8 cellular contexts compared by ENCODE assay signal in the genomic region with DNA sequence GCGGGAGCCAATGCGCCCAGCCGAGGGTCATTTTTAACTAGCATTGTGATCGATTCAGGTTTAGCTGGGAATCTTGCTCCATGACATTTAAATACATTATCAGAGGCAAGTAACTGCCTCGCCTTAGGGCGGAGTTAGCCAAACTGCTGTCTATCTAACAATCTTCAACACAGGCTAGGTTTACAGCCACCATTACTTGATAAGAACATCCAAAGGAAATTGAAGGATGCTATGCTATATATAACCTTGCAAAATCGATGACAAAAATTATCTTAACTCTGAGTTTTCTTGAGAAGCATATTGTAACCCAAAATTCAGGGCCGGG. TPM values are rescaled to one million over a fixed set of nuclear protein-coding genes. Genes with fewer than 3 reads are reported as not detected.
DNase-seq lines count a peak whose midpoint lies in the region; ATAC-seq and TF ChIP-seq lines count a peak whose summit lies in the region.

No MANE protein-coding gene starts in this region.

- peak; percentile 17 for DNase-seq in activated naive CD4-positive, alpha-beta T cell treated with anti-CD3 and anti-CD28 coated beads, Interleukin-2, amount 10 ng/mL, durations not matched to agents 7 days and 5 days
- no peak for DNase-seq in activated naive CD4-positive, alpha-beta T cell treated with Interleukin-2 at 50 U/mL for 16 hours
- DNase-seq in activated naive CD8-positive, alpha-beta T cell treated with anti-CD3 and anti-CD28 coated beads, Interleukin-2, amount 50 U/mL, for 24 hours: no peak
- DNase-seq in right lobe of liver (no peak), type B pancreatic cell (ENCODE audit: extremely low spot score, unreplicated experiment) (no peak), 8988T (no peak), foreskin melanocyte (no peak)

- H3K4me1 Mint-ChIP-seq in activated naive CD4-positive, alpha-beta T cell treated with anti-CD3 and anti-CD28 coated beads, Interleukin-2, amount 10 ng/mL, durations not matched to agents 7 days and 5 days: peaks cover 49% of the 10 kb centered on the region
- H3K4me1 Mint-ChIP-seq in activated naive CD8-positive, alpha-beta T cell treated with anti-CD3 and anti-CD28 coated beads, Interleukin-2, amount 50 U/mL, for 24 hours: peaks cover 47% of the 10 kb centered on the region
- peaks cover 8% of the 10 kb centered on the region for H3K4me1 Mint-ChIP-seq in type B pancreatic cell (ENCODE audit: unreplicated experiment)

- CTCF ChIA-PET in activated naive CD4-positive, alpha-beta T cell treated with anti-CD3 and anti-CD28 coated beads, Interleukin-2, amount 10 ng/mL, durations not matched to agents 7 days and 5 days (lab: Charles Lee): interaction anchor here (0.9 kb wide), 1 partner anchor 32 kb away, joined by 7 read pairs; no protein-coding TSS in a partner anchor

- H3K9me3 ChIP-seq in right lobe of liver: no peaks in the 10 kb centered on the region

- H3K4me3 ChIP-seq in right lobe of liver: peak overlapping the region; percentile 87 to 99 (median 97)

- intact Hi-C loops in right lobe of liver (cut with DNase I): loop anchor here in 1 of 2 donors (10.0 kb wide), 1 partner anchor 64 kb away; no protein-coding TSS in a partner anchor

- no peak overlapping the region for H3K27ac ChIP-seq in right lobe of liver

- no peaks in the 10 kb centered on the region for H3K9me3 Mint-ChIP-seq in activated naive CD4-positive, alpha-beta T cell treated with anti-CD3 and anti-CD28 coated beads, Interleukin-2, amount 10 ng/mL, durations not matched to agents 7 days and 5 days
- no peaks in the 10 kb centered on the region for H3K9me3 Mint-ChIP-seq in activated naive CD8-positive, alpha-beta T cell treated with anti-CD3 and anti-CD28 coated beads, Interleukin-2, amount 50 U/mL, for 24 hours
- no peaks in the 10 kb centered on the region for H3K9me3 Mint-ChIP-seq in type B pancreatic cell

- no peaks in the 10 kb centered on the region for H3K27me3 ChIP-seq in right lobe of liver

- H3K36me3 Mint-ChIP-seq in activated naive CD4-positive, alpha-beta T cell treated with anti-CD3 and anti-CD28 coated beads, Interleukin-2, amount 10 ng/mL, durations not matched to agents 7 days and 5 days: peaks cover 18% of the 10 kb centered on the region
- H3K36me3 Mint-ChIP-seq in activated naive CD8-positive, alpha-beta T cell treated with anti-CD3 and anti-CD28 coated beads, Interleukin-2, amount 50 U/mL, for 24 hours (ENCODE audit: low read depth): peaks cover 40% of the 10 kb centered on the region
- peaks cover 6% of the 10 kb centered on the region for H3K36me3 Mint-ChIP-seq in type B pancreatic cell

- H3K27me3 Mint-ChIP-seq in activated naive CD4-positive, alpha-beta T cell treated with anti-CD3 and anti-CD28 coated beads, Interleukin-2, amount 10 ng/mL, durations not matched to agents 7 days and 5 days: no peaks in the 10 kb centered on the region
- H3K27me3 Mint-ChIP-seq in activated naive CD8-positive, alpha-beta T cell treated with anti-CD3 and anti-CD28 coated beads, Interleukin-2, amount 50 U/mL, for 24 hours: no peaks in the 10 kb centered on the region
- H3K27me3 Mint-ChIP-seq in type B pancreatic cell: no peaks in the 10 kb centered on the region

- WGBS in right lobe of liver (ENCODE audit: insufficient coverage, low coverage, low lambda C conversion rate, missing lambda C conversion rate): 12% methylated on average over 7 of the region's 8 CpGs

- TF ChIP-seq CTCF in right lobe of liver (IDR thresholded peaks at IDR 0.05) (no peak), type B pancreatic cell (conservative IDR thresholded peaks at IDR 0.05) (no peak)

- no peak for ATAC-seq in activated naive CD8-positive, alpha-beta T cell treated with anti-CD3 and anti-CD28 coated beads, Interleukin-2, amount 50 U/mL, for 24 hours
- ATAC-seq in right lobe of liver (no peak), HG03342 (IDR thresholded peaks at IDR 0.05; ENCODE audit: unreplicated experiment) (no peak)

- H3K4me3 Mint-ChIP-seq in activated naive CD4-positive, alpha-beta T cell treated with anti-CD3 and anti-CD28 coated beads, Interleukin-2, amount 10 ng/mL, durations not matched to agents 7 days and 5 days: peak overlapping the region; percentile 100
- peak overlapping the region; percentile 96 for H3K4me3 Mint-ChIP-seq in activated naive CD8-positive, alpha-beta T cell treated with anti-CD3 and anti-CD28 coated beads, Interleukin-2, amount 50 U/mL, for 24 hours
- H3K4me3 Mint-ChIP-seq in type B pancreatic cell: peak overlapping the region; percentile 99

- peak overlapping the region; percentile 94 for H3K27ac Mint-ChIP-seq in activated naive CD4-positive, alpha-beta T cell treated with anti-CD3 and anti-CD28 coated beads, Interleukin-2, amount 10 ng/mL, durations not matched to agents 7 days and 5 days
- peak overlapping the region; percentile 93 for H3K27ac Mint-ChIP-seq in activated naive CD8-positive, alpha-beta T cell treated with anti-CD3 and anti-CD28 coated beads, Interleukin-2, amount 50 U/mL, for 24 hours
- peak overlapping the region; percentile 95 for H3K27ac Mint-ChIP-seq in type B pancreatic cell

- H3K36me3 ChIP-seq in right lobe of liver: peaks cover 0 to 12% (median 3%) of the 10 kb centered on the region in 4 donors

- no peak for TF ChIP-seq POLR2A in right lobe of liver (IDR thresholded peaks at IDR 0.05)

- H3K4me1 ChIP-seq in right lobe of liver: peaks cover 0 to 20% (median 4%) of the 10 kb centered on the region in 4 donors

RNA-seq across cellular contexts. Expression of a gene that starts 1.4 kb away (rescaled TPM):
- total RNA-seq in right lobe of liver (100 to 1,000 TPM in 1 of 6 experiments, 10 to 100 TPM in 5; 20.5 to 132 (median 70.7) TPM), type B pancreatic cell (ENCODE audit: low replicate concordance) (140 and 247 TPM in 2 replicates)
